In the genomic region with DNA sequence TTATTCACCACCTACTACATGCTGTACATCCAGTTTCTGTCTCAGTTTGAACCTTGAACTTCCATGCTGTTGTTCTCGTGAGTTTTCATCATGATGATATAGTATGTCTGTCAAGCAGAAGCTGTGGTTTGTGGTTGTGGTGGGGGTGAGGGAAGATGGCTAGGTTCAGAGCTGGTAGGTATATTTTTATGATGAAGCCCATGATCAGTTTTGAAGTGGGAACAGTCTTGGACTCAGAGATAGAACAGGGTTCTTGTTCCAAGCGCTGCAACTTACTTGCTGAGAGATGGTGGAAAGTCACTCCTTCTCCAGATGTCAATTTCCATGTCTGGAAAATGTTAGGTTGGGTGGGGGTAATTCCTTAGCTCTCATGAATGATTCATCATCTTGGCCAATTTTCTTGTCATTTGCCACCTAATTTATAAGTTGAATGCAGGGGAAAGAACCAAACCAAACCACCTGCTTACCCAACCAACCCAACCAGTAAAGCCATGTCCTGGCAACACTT, we compare ENCODE assay signal across 8 cellular contexts. TPM values are rescaled to one million over a fixed set of nuclear protein-coding genes. Genes with fewer than 3 reads are reported as not detected.
A peak's percentile ranks its signal among the peaks of the same experiment; 100 is the strongest.
DNase-seq lines count a peak whose midpoint lies in the region; ATAC-seq, FAIRE-seq and TF ChIP-seq lines count a peak whose summit lies in the region.

No MANE protein-coding gene starts in this region.

- peaks cover 0 to 4% (median 0%) of the 10 kb centered on the region in 3 donors for H3K36me3 Mint-ChIP-seq in immature natural killer cell

- DNase-seq in RPMI7951 (ENCODE audit: low read depth), result peak; percentile 79
- peak; percentile 64 to 67 (median 67) for DNase-seq in immature natural killer cell
- DNase-seq in HTR-8/SVneo (ENCODE audit: insufficient read length, low spot score), result no peak
- DNase-seq in NCI-H1105 (lab: John Stamatoyannopoulos, UW), result no peak
- DNase-seq in gastrocnemius medialis, result no peak
- no peak for DNase-seq in NCI-H510A (lab: John Stamatoyannopoulos, UW)

- H3K27ac ChIP-seq in gastrocnemius medialis, result no peak overlapping the region

- peak overlapping the region; percentile 18 to 74 (median 57) for H3K27ac Mint-ChIP-seq in immature natural killer cell

- H3K4me1 ChIP-seq in gastrocnemius medialis, result peaks cover 0 to 9% of the 10 kb centered on the region in 2 donors

- no peaks in the 10 kb centered on the region for H3K27me3 ChIP-seq in gastrocnemius medialis

- H3K36me3 ChIP-seq in gastrocnemius medialis, result no peaks in the 10 kb centered on the region

- H3K27me3 Mint-ChIP-seq in immature natural killer cell (ENCODE audit: low read depth in 3 of 3), result peaks cover 2 to 14% (median 7%) of the 10 kb centered on the region in 3 donors

- ATAC-seq in GM18502 (IDR thresholded peaks at IDR 0.05; ENCODE audit: poor library complexity, unreplicated experiment) (peak; percentile 51), HG02610 (IDR thresholded peaks at IDR 0.05; ENCODE audit: unreplicated experiment) (peak; percentile 50), gastrocnemius medialis (no peak)

- peaks cover 21 to 27% of the 10 kb centered on the region in 2 donors for H3K4me1 Mint-ChIP-seq in immature natural killer cell

- no peak for TF ChIP-seq CTCF in gastrocnemius medialis (IDR thresholded peaks at IDR 0.05 in 4 of 5, conservative IDR thresholded peaks at IDR 0.05 in 1 of 5)

- no peak overlapping the region for H3K4me3 ChIP-seq in gastrocnemius medialis

- FAIRE-seq in HTR-8/SVneo (lab: Jason Lieb, UNC), result no peak

- H3K9me3 ChIP-seq in gastrocnemius medialis, result no peaks in the 10 kb centered on the region

- in situ Hi-C loops in gastrocnemius medialis (cut with MboI; ENCODE audit: low sequenced_read_pairs in 4 of 4), result no loop called here

- no peak for TF ChIP-seq POLR2A in gastrocnemius medialis (IDR thresholded peaks at IDR 0.05)

- H3K9me3 Mint-ChIP-seq in immature natural killer cell, result no peaks in the 10 kb centered on the region

- intact Hi-C loops in gastrocnemius medialis (cut with DNase I; ENCODE audit: low total_unique reads), result no loop called here

- H3K4me3 Mint-ChIP-seq in immature natural killer cell, result peak overlapping the region in 2 of 5 donors; percentile 3 to 23

RNA-seq across cellular contexts. Expression of a gene that starts 21.6 kb away (rescaled TPM):
- 43.7 and 50.3 TPM in 2 replicates for total RNA-seq in RPMI7951 (2014; rRNA removed; shearing (Covaris generic))
- polyA plus RNA-seq in immature natural killer cell, result 10 to 100 TPM; 34.6 to 77.8 (median 58.9) TPM
- total RNA-seq in gastrocnemius medialis, result 1 to 10 TPM in 2 of 4 donors, under 1 TPM in 1, not detected in 1; 0.27 to 1.7 (median 1.2) TPM

Comparison
In these comparisons a context has a peak if more than half of its experiments do, and no peak if none do; other contexts are left out.
1. ATAC-seq: peak in GM18502 (single experiment) and HG02610 (single experiment); none in gastrocnemius medialis (0 of 2).
2. DNase-seq: peak in RPMI7951 (single experiment) and immature natural killer cell (3 of 3); none in HTR-8/SVneo (single experiment), NCI-H1105 (single experiment), gastrocnemius medialis (0 of 2) and NCI-H510A (single experiment).
3. RNA of a gene that starts 21.6 kb away (total RNA-seq): 43.7 to 50.3 TPM in RPMI7951; 0.27 to 1.7 TPM in gastrocnemius medialis; every median in the first group is over 10 times any median in the second.